Comparison of ENCODE assay signal across 1 cellular context in genomic region chr16:15887283-15887682, GRCh38.
TF ChIP-seq lines count a peak whose summit lies in the region.

No MANE protein-coding gene starts in this region.

TF ChIP-seq in endothelial cell of umbilical vein, 7 proteins besides CTCF, POLR2A, EP300 and RAD21 (continued from another document):
- TF ChIP-seq JUN (IDR thresholded peaks at IDR 0.05; ENCODE audit: borderline replicate concordance, insufficient read depth, insufficient read length, low read depth) (no peak), POLR2AphosphoS5 (IDR thresholded peaks at IDR 0.05; ENCODE audit: insufficient read depth, low read depth, low read length) (no peak), GATA2 (IDR thresholded peaks at IDR 0.05; ENCODE audit: insufficient read depth, insufficient read length, low read depth, low read length) (no peak), EZH2 (IDR thresholded peaks at IDR 0.05; ENCODE audit: borderline replicate concordance, low read depth, low read length, severe bottlenecking) (no peak), FOS (IDR thresholded peaks at IDR 0.05; ENCODE audit: borderline replicate concordance, insufficient read depth, low read length) (no peak)
